Comparison of ENCODE assay signal across 11 cellular contexts in genomic region chr11:22976146-22976545, GRCh38.
DNase-seq lines count a peak whose midpoint lies in the region; ATAC-seq lines count a peak whose summit lies in the region.
"Had no signal": no experiment of that assay in that cellular context is flagged by ENCODE, and none has a peak within 500 bp of the region (broad histone marks: within the 10 kb centered on the region; RNA-seq: fewer than 3 reads in every experiment).

No MANE protein-coding gene starts in this region.

- peak; percentile 72 for DNase-seq in M059J (ENCODE audit: low read depth)
- DNase-seq in brain pericyte (ENCODE audit: low read depth, low spot score) = peak; percentile 50
- peak; percentile 54 for DNase-seq in non-pigmented ciliary epithelial cell (ENCODE audit: low read depth)
- no peak for DNase-seq in activated effector memory CD4-positive, alpha-beta T cell treated with Interleukin-2 at 50 U/mL for 16 hours
- DNase-seq: activated naive CD4-positive, alpha-beta T cell treated with Interleukin-2 at 50 U/mL for 16 hours; NCI-H526; spleen; testis had no signal

- ATAC-seq in GM21786 (IDR thresholded peaks at IDR 0.05; ENCODE audit: unreplicated experiment) = peak; percentile 56
- ATAC-seq in HG02973 (IDR thresholded peaks at IDR 0.05; ENCODE audit: unreplicated experiment) = no peak
- ATAC-seq in HG02840 (IDR thresholded peaks at IDR 0.05; ENCODE audit: low FRiP score, unreplicated experiment) = no peak
